In the genomic region with DNA sequence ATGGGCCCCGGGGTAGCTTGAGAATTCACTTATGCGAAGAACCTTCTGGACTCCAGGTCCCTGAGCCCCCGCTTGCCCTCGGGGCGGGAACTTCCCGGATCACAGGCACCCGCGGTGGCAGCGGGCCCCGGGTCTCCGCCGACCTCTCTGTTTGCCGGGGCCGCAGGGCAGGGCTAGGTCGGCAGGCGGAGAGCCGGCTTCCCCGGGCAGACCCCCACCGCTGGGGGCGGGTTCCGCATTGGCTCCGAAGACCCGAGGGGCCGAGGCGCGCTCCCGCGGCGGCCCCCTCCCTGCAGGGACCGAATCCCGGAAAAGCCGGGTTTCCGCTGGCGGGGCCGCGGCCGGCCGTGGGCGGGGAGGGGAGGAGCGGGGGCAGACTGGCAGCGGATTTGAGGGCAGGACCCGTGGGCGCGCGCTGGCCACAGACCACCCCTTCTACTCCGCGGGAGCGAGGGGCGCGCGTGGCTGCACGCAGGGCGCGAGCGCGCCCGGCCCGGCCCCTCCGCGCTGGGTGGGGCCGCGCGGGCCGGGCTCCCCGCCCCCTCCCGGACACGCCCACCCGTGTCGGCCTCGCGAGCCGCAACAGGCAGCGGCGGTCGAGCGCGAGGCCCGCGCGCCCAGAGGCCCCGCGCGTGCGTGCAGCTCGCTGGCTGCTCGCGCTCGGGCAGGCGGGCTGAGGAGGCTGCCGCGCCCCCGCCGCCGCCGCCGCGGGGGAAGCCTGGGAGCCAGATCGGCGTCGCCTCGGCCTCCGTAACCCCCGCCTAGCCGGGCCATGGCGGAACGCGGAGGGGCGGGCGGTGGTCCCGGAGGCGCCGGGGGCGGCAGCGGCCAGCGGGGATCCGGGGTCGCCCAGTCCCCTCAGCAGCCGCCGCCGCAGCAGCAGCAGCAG, we compare ENCODE assay signal across 8 cellular contexts. TPM values are rescaled to one million over a fixed set of nuclear protein-coding genes. Genes with fewer than 3 reads are reported as not detected.
DNase-seq lines count a peak whose midpoint lies in the region; ATAC-seq, FAIRE-seq and TF ChIP-seq lines count a peak whose summit lies in the region.

A gene (plus strand): TSS at position 558 of the 889 bp plus-strand sequence. CDS start 215 bp downstream, at position 773.

- H3K36me3 ChIP-seq in BE2C (peaks cover 39% of the 10 kb centered on the region), adrenal gland (replicated peaks in 1 of 2) (peaks cover 0 to 34% of the 10 kb centered on the region in 2 donors), heart left ventricle (peaks cover 0 to 68% (median 52%) of the 10 kb centered on the region in 9 donors), upper lobe of right lung (peaks cover 48% of the 10 kb centered on the region)

- H3K4me1 Mint-ChIP-seq in T-helper 1 cell treated with Interleukin-12 subunit alpha and Interleukin-12 subunit beta and Interleukin-4 antibody, amounts not matched to agents 30 μg/mL and 1 μg/mL, for 36 hours (ENCODE audit: low read depth): peaks cover 52% of the 10 kb centered on the region

- peak; percentile 25 to 87 (median 73) for ATAC-seq in heart left ventricle
- ATAC-seq in upper lobe of right lung: peak; percentile 88

- H3K27me3 Mint-ChIP-seq in T-helper 1 cell treated with Interleukin-12 subunit alpha and Interleukin-12 subunit beta and Interleukin-4 antibody, amounts not matched to agents 30 μg/mL and 1 μg/mL, for 36 hours (ENCODE audit: low read depth): no peaks in the 10 kb centered on the region

- peaks cover 55% of the 10 kb centered on the region for H3K36me3 Mint-ChIP-seq in T-helper 1 cell treated with Interleukin-12 subunit alpha and Interleukin-12 subunit beta and Interleukin-4 antibody, amounts not matched to agents 30 μg/mL and 1 μg/mL, for 36 hours (ENCODE audit: low read depth)

- no peaks in the 10 kb centered on the region for H3K9me3 ChIP-seq in BE2C
- no peaks in the 10 kb centered on the region for H3K9me3 ChIP-seq in adrenal gland (replicated peaks in 1 of 3)
- no peaks in the 10 kb centered on the region for H3K9me3 ChIP-seq in heart left ventricle
- H3K9me3 ChIP-seq in upper lobe of right lung: no peaks in the 10 kb centered on the region

- H3K27ac ChIP-seq in adrenal gland (peak within 1 kb of the TSS; percentile 48 to 98 (median 94)), heart left ventricle (peak within 1 kb of the TSS; percentile 93 to 100 (median 99)), upper lobe of right lung (peak within 1 kb of the TSS; percentile 93)

- WGBS in adrenal gland, 4 donors: 0 to 1% (median 0%) methylated on average over 2 to 120 of the region's 120 CpGs
- 0 to 1% (median 1%) methylated on average over 20 to 120 of the region's 120 CpGs for WGBS in heart left ventricle, 4 donors

- DNase-seq in BE2C (peak; percentile 72), GM19239 (ENCODE audit: insufficient read length, low spot score) (peak; percentile 84), HTR-8/SVneo (ENCODE audit: insufficient read length, low spot score) (peak; percentile 81), adrenal gland (peak; percentile 72 to 85 (median 79)), heart left ventricle (peak; percentile 89 to 94 (median 90)), pons (ENCODE audit: low spot score) (peak; percentile 58), upper lobe of right lung (peak; percentile 92)

- no peaks in the 10 kb centered on the region for H3K9me3 Mint-ChIP-seq in T-helper 1 cell treated with Interleukin-12 subunit alpha and Interleukin-12 subunit beta and Interleukin-4 antibody, amounts not matched to agents 30 μg/mL and 1 μg/mL, for 36 hours

- H3K27me3 ChIP-seq in BE2C (no peaks in the 10 kb centered on the region), adrenal gland (no peaks in the 10 kb centered on the region), heart left ventricle (no peaks in the 10 kb centered on the region), upper lobe of right lung (no peaks in the 10 kb centered on the region)

- peak; percentile 45 for FAIRE-seq in GM19239 (lab: Jason Lieb, UNC)
- FAIRE-seq in HTR-8/SVneo (lab: Jason Lieb, UNC): peak; percentile 97

- TF ChIP-seq CTCF in BE2C (IDR thresholded peaks at IDR 0.05; ENCODE audit: low read depth, low read length) (no peak), adrenal gland (IDR thresholded peaks at IDR 0.05) (peak in 2 of 6 experiments; percentile 30 to 64), heart left ventricle (IDR thresholded peaks at IDR 0.05) (peak in 2 of 12 donors; percentile 0 to 8), upper lobe of right lung (IDR thresholded peaks at IDR 0.05) (peak; percentile 2)

- peaks cover 11% of the 10 kb centered on the region for H3K4me1 ChIP-seq in BE2C
- peaks cover 18 to 39% of the 10 kb centered on the region in 2 donors for H3K4me1 ChIP-seq in adrenal gland (replicated peaks in 1 of 2)
- H3K4me1 ChIP-seq in heart left ventricle: peaks cover 0 to 61% (median 34%) of the 10 kb centered on the region in 12 donors
- H3K4me1 ChIP-seq in upper lobe of right lung: peaks cover 26% of the 10 kb centered on the region

- TF ChIP-seq POLR2A in adrenal gland (IDR thresholded peaks at IDR 0.05): peak; percentile 65 to 70
- TF ChIP-seq POLR2A in heart left ventricle (IDR thresholded peaks at IDR 0.05): peak in 1 of 2 donors; percentile 53

- intact Hi-C loops in adrenal gland (cut with DNase I): loop anchor here (2.0 to 10.0 kb wide), 2 partner anchors 61 to 575 kb away; no protein-coding TSS in a partner anchor
- intact Hi-C loops in heart left ventricle (cut with DNase I): loop anchor here in 9 of 10 donors (2.0 to 10.0 kb wide), 6 partner anchors 17 to 65 kb away; a partner anchor contains a TSS
- intact Hi-C loops in upper lobe of right lung (cut with DNase I): loop anchor here (10.0 kb wide), 1 partner anchor 65 kb away; no protein-coding TSS in a partner anchor

- H3K4me3 ChIP-seq in BE2C (ENCODE audit: low read depth, low read length): peak within 1 kb of the TSS; percentile 66
- H3K4me3 ChIP-seq in adrenal gland: peak within 1 kb of the TSS; percentile 16 to 75 (median 62)
- peak within 1 kb of the TSS; percentile 81 to 99 (median 93) for H3K4me3 ChIP-seq in heart left ventricle
- H3K4me3 ChIP-seq in upper lobe of right lung: peak within 1 kb of the TSS; percentile 82

- H3K4me3 Mint-ChIP-seq in T-helper 1 cell treated with Interleukin-12 subunit alpha and Interleukin-12 subunit beta and Interleukin-4 antibody, amounts not matched to agents 30 μg/mL and 1 μg/mL, for 36 hours: peak within 1 kb of the TSS; percentile 88

- H3K27ac Mint-ChIP-seq in T-helper 1 cell treated with Interleukin-12 subunit alpha and Interleukin-12 subunit beta and Interleukin-4 antibody, amounts not matched to agents 30 μg/mL and 1 μg/mL, for 36 hours: peak within 1 kb of the TSS; percentile 98

RNA-seq across cellular contexts. Expression of the gene that starts here (rescaled TPM):
- polyA plus RNA-seq in BE2C (2012; ENCODE audit: insufficient read depth, insufficient read length, low read depth): 14.9 TPM
- total RNA-seq in adrenal gland: 10 to 100 TPM; 30.5 to 60.5 (median 51.9) TPM
- polyA plus RNA-seq in adrenal gland: 10 to 100 TPM; 23.9 to 37.4 (median 29.9) TPM
- total RNA-seq in heart left ventricle: 100 to 1,000 TPM in 3 of 9 donors, 10 to 100 TPM in 6; 39.2 to 151 (median 90.4) TPM
- 10 to 100 TPM; 30.6 to 40.2 TPM for polyA plus RNA-seq in heart left ventricle
- total RNA-seq in upper lobe of right lung: 55.9 TPM

Comparison
In these comparisons a context has a peak if more than half of its experiments do, and no peak if none do; other contexts are left out.
1. Peak in every context shown above with its lines: DNase-seq, ATAC-seq, H3K4me3 ChIP-seq and H3K27ac ChIP-seq.